Comparison of ENCODE assay signal across 16 cellular contexts in the genomic region with DNA sequence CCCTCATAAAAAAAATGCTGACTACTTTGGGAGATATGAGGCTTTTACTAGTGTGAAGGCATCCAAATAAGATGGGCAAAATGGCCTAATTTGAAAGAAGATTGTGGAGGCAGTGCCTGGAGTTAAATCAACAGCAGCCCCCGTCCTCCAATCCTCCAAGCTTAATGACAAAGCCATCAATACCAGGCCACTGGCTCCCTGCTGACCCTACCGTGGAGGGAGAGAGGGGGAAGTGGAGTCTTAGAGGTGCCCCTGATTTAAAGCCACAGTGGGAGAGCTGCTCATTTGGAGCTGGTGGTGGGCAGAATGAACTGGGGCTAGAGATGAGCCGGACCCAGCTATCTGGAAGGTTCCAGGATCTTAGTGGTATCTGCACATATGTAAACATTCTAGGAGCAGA. TPM values are rescaled to one million over a fixed set of nuclear protein-coding genes. Genes with fewer than 3 reads are reported as not detected.
DNase-seq lines count a peak whose midpoint lies in the region; ATAC-seq lines count a peak whose summit lies in the region.
"Had no signal": no experiment of that assay in that cellular context is flagged by ENCODE, and none has a peak within 500 bp of the region (broad histone marks: within the 10 kb centered on the region; RNA-seq: fewer than 3 reads in every experiment).

No MANE protein-coding gene starts in this region.

- H3K4me3 Mint-ChIP-seq in activated T-helper 17 cell treated with anti-CD3 and anti-CD28 coated beads, Interleukin-2, amount 50 U/mL, for 72 hours, result no peak overlapping the region
- H3K4me3 Mint-ChIP-seq: CD4-positive, alpha-beta T cell had no signal

- peaks cover 75% of the 10 kb centered on the region for H3K36me3 Mint-ChIP-seq in activated T-helper 17 cell treated with anti-CD3 and anti-CD28 coated beads, Interleukin-2, amount 50 U/mL, for 72 hours (ENCODE audit: low read depth)

- ATAC-seq in activated T-helper 17 cell treated with anti-CD3 and anti-CD28 coated beads, Interleukin-2, amount 50 U/mL, for 72 hours (replicated peaks), result no peak

- peaks cover 4% of the 10 kb centered on the region for H3K4me1 Mint-ChIP-seq in activated T-helper 17 cell treated with anti-CD3 and anti-CD28 coated beads, Interleukin-2, amount 50 U/mL, for 72 hours

- H3K27me3 Mint-ChIP-seq in activated T-helper 17 cell treated with anti-CD3 and anti-CD28 coated beads, Interleukin-2, amount 50 U/mL, for 72 hours, result no peaks in the 10 kb centered on the region
- H3K27me3 Mint-ChIP-seq: CD4-positive, alpha-beta T cell had no signal

- H3K27me3 ChIP-seq in layer of hippocampus (ENCODE audit: control insufficient read depth, insufficient read depth, low read length), result no peaks in the 10 kb centered on the region
- H3K27me3 ChIP-seq: SJCRH30 had no signal

- H3K27ac ChIP-seq in caudate nucleus (ENCODE audit: low read depth, low read length) (peak overlapping the region; percentile 23), layer of hippocampus (ENCODE audit: low read depth, low read length) (peak overlapping the region; percentile 0)
- H3K27ac ChIP-seq: KMS-11, SJCRH30 had no signal

- peak; percentile 34 for DNase-seq in NCI-H82 (lab: John Stamatoyannopoulos, UW)
- DNase-seq in NCI-H82 treated with DMSO at 0.1 percent for 48 hours (lab: John Stamatoyannopoulos, UW; ENCODE audit: unreplicated experiment), result no peak
- no peak for DNase-seq in caudate nucleus (lab: John Stamatoyannopoulos, UW)
- no peak for DNase-seq in NCI-H226
- no peak for DNase-seq in AML-193 (lab: John Stamatoyannopoulos, UW)
- DNase-seq: CD4-positive, alpha-beta T cell; DMS53; EL; MV-4-11; NCI-H1436; NCI-H1930; NCI-H446 treated with DMSO at 0.1 percent for 48 hours; SJCRH30 had no signal

- H3K9me3 Mint-ChIP-seq in activated T-helper 17 cell treated with anti-CD3 and anti-CD28 coated beads, Interleukin-2, amount 50 U/mL, for 72 hours, result no peaks in the 10 kb centered on the region
- H3K9me3 Mint-ChIP-seq: CD4-positive, alpha-beta T cell had no signal

- no peak overlapping the region for H3K27ac Mint-ChIP-seq in activated T-helper 17 cell treated with anti-CD3 and anti-CD28 coated beads, Interleukin-2, amount 50 U/mL, for 72 hours
- H3K27ac Mint-ChIP-seq: CD4-positive, alpha-beta T cell had no signal

RNA-seq across cellular contexts. Expression of a gene that starts 24.3 kb away (rescaled TPM):
- total RNA-seq in activated T-helper 17 cell treated with anti-CD3 and anti-CD28 coated beads, Interleukin-2, amount 50 U/mL, for 72 hours, result not detected
- total RNA-seq: CD4-positive, alpha-beta T cell had no signal

RNA-seq across cellular contexts. Expression of a gene that starts 28.3 kb away (rescaled TPM):
- 10 to 100 TPM; 59.2 to 83.7 TPM for total RNA-seq in activated T-helper 17 cell treated with anti-CD3 and anti-CD28 coated beads, Interleukin-2, amount 50 U/mL, for 72 hours

RNA-seq across cellular contexts. Expression of a gene that starts 40.8 kb away (rescaled TPM):
- 10 to 100 TPM; 13.7 to 20.9 TPM for total RNA-seq in activated T-helper 17 cell treated with anti-CD3 and anti-CD28 coated beads, Interleukin-2, amount 50 U/mL, for 72 hours
